In the genomic region with DNA sequence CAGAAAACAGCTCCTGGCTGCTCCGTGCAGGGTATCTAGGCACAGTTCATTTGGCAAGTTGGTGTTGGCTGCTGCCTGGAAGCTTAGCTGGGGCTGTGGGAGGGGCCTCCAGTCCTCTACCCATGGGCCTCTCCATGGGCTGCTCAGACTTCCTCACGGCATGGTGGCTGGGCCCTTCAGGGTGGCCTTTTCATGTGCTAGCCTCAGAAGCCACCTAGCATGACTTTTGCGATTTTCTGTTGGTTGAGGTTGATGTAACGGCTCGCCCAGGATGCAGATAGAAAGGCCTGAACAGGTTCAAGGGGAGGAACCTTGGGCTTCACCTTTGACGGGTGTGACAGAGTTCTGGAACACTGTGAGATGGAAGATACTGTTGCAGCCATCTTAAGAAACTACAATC, we compare ENCODE assay signal across 23 cellular contexts. TPM values are rescaled to one million over a fixed set of nuclear protein-coding genes. Genes with fewer than 3 reads are reported as not detected.
"Had no signal": no experiment of that assay in that cellular context is flagged by ENCODE, and none has a peak within 500 bp of the region (broad histone marks: within the 10 kb centered on the region; RNA-seq: fewer than 3 reads in every experiment).

No MANE protein-coding gene starts in this region.

- H3K79me2 ChIP-seq: hepatocyte, parathyroid adenoma had no signal

- H3K27ac ChIP-seq: coronary artery, hepatocyte, parathyroid adenoma, psoas muscle, stomach, thoracic aorta had no signal

- H3K36me3 ChIP-seq: thoracic aorta had no signal

- H3K4me1 ChIP-seq: parathyroid adenoma, psoas muscle, stomach had no signal

- H2AFZ ChIP-seq: hepatocyte, parathyroid adenoma had no signal

- H3K4me3 ChIP-seq: coronary artery, hepatocyte, psoas muscle, stomach, thoracic aorta had no signal

- H3K9me3 ChIP-seq: psoas muscle, stomach, thoracic aorta had no signal

- H3K27me3 ChIP-seq: hepatocyte, stomach had no signal

- H3K4me2 ChIP-seq: hepatocyte had no signal

- DNase-seq: effector CD8-positive, alpha-beta T cell; foreskin melanocyte; head of caudate nucleus; kidney; left cardiac atrium; left ventricle myocardium superior; mesendoderm; naive B cell; occipital lobe; psoas muscle; stimulated activated CD4-positive, alpha-beta T cell treated with anti-CD3 and anti-CD28 coated beads, Interleukin-2, amount 100 ng/mL, for 24 hours; stimulated activated CD4-positive, alpha-beta T cell treated with anti-CD3 and anti-CD28 coated beads, Interleukin-4, amount 100 ng/mL, for 4 hours; stimulated activated naive CD4-positive, alpha-beta T cell; stomach; substantia nigra had no signal

- ATAC-seq: left cardiac atrium, left ventricle myocardium superior, sciatic nerve had no signal

RNA-seq across cellular contexts. Expression of a gene that starts 25.8 kb away (rescaled TPM):
- total RNA-seq: dermis microvascular lymphatic vessel endothelial cell, kidney, left cardiac atrium, left ventricle myocardium superior, lung microvascular endothelial cell, psoas muscle, sciatic nerve, skeletal muscle tissue, thoracic aorta had no signal
